Comparison of ENCODE assay signal across 8 cellular contexts in the genomic region with DNA sequence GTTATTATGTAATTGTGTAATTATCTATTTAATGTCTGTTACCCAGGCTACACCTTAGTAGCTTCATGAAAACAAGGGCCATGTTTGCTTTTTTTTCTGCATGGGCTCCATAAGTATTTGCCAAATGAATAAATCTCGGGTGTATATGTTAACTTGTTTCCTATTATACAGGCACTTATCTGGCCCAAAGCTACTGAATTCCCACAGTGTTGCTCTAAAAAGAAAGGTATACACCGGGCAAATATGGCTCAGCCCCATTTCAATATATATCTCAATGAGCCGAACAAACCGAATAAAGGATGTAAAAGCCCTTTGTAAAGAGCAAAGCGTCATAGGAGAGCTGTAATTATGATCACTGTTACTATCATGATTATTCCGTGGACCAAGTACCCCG. TPM values are rescaled to one million over a fixed set of nuclear protein-coding genes. Genes with fewer than 3 reads are reported as not detected.
A peak's percentile ranks its signal among the peaks of the same experiment; 100 is the strongest.
DNase-seq lines count a peak whose midpoint lies in the region; FAIRE-seq and TF ChIP-seq lines count a peak whose summit lies in the region.

No MANE protein-coding gene starts in this region.

- peak overlapping the region; percentile 87 for H2AFZ ChIP-seq in Loucy (ENCODE audit: low read length)

- CTCF ChIA-PET in CD4-positive, alpha-beta memory T cell (lab: Charles Lee; ENCODE audit: partially characterized antibody), result interaction anchor here (4.1 kb wide), 1 partner anchor 14 kb away, joined by 47 read pairs; no protein-coding TSS in a partner anchor

- H3F3A ChIP-seq in Loucy (ENCODE audit: low read depth), result no peaks in the 10 kb centered on the region

- H3K27me3 ChIP-seq in CD4-positive, alpha-beta memory T cell (ENCODE audit: insufficient read depth, low read length), result no peaks in the 10 kb centered on the region
- H3K27me3 ChIP-seq in Loucy (ENCODE audit: insufficient read depth, low read length, poor library complexity, severe bottlenecking) (no peaks in the 10 kb centered on the region), bronchial epithelial cell (ENCODE audit: control insufficient read depth, insufficient read depth, low read length) (no peaks in the 10 kb centered on the region), muscle layer of colon (ENCODE audit: control insufficient read depth in 1 of 2, insufficient read depth in 2 of 2, low read length in 2 of 2) (no peaks in the 10 kb centered on the region)

- peaks cover 7% of the 10 kb centered on the region for H4K20me1 ChIP-seq in Loucy (ENCODE audit: insufficient read depth, low read length, poor library complexity, severe bottlenecking)

- no peaks in the 10 kb centered on the region for H3K9me3 Mint-ChIP-seq in CD4-positive, alpha-beta memory T cell

- H3K9me3 ChIP-seq in CD4-positive, alpha-beta memory T cell (ENCODE audit: control insufficient read depth in 1 of 2, low read length in 2 of 2), result no peaks in the 10 kb centered on the region
- H3K9me3 ChIP-seq in Loucy (ENCODE audit: insufficient read depth, low read depth, low read length), result no peaks in the 10 kb centered on the region
- no peaks in the 10 kb centered on the region for H3K9me3 ChIP-seq in muscle layer of colon (ENCODE audit: low read length)

- H3K79me2 ChIP-seq in Loucy (ENCODE audit: insufficient read depth, low read length), result peaks cover 53% of the 10 kb centered on the region

- intact Hi-C loops in CD4-positive, alpha-beta memory T cell (cut with micrococcal nuclease), result loop anchor here (5.0 to 10.0 kb wide), 3 partner anchors 281 to 1264 kb away; no protein-coding TSS in a partner anchor

- POLR2A ChIA-PET in CD4-positive, alpha-beta memory T cell (lab: Charles Lee; ENCODE audit: partially characterized antibody), result interaction anchor here (0.7 to 1.2 kb wide), 7 partner anchors 9 to 1257 kb away, joined by 3 to 4 read pairs (median 3); partner anchors contain the start of gene BMP2K

- H3K4me1 Mint-ChIP-seq in CD4-positive, alpha-beta memory T cell, result peaks cover 25 to 46% (median 35%) of the 10 kb centered on the region in 4 donors

- peak overlapping the region; percentile 90 to 99 (median 97) for H3K27ac Mint-ChIP-seq in CD4-positive, alpha-beta memory T cell

- H3K27ac ChIP-seq in CD4-positive, alpha-beta memory T cell (ENCODE audit: low read depth, low read length), result peak overlapping the region; percentile 75
- peak overlapping the region; percentile 54 for H3K27ac ChIP-seq in muscle layer of colon (ENCODE audit: low read depth, low read length)

- peak overlapping the region; percentile 74 to 75 for H3K4me3 ChIP-seq in CD4-positive, alpha-beta memory T cell (ENCODE audit: low read length in 2 of 2)
- H3K4me3 ChIP-seq in Loucy (ENCODE audit: low read length, poor library complexity, severe bottlenecking) (peak overlapping the region; percentile 97), bronchial epithelial cell (ENCODE audit: low read depth, low read length) (peak overlapping the region; percentile 97), muscle layer of colon (ENCODE audit: low read depth in 1 of 2, low read length in 2 of 2) (peak overlapping the region; percentile 82 to 85)

- H3K9ac ChIP-seq in Loucy (ENCODE audit: low read depth, low read length, poor library complexity, severe bottlenecking) (peak overlapping the region; percentile 89), muscle layer of colon (ENCODE audit: low read length) (peak overlapping the region; percentile 59)

- no peak for TF ChIP-seq CTCF in Loucy (conservative IDR thresholded peaks at IDR 0.05; ENCODE audit: low read length)
- TF ChIP-seq CTCF in bronchial epithelial cell (IDR thresholded peaks at IDR 0.05; ENCODE audit: insufficient read depth, low read length, severe bottlenecking), result no peak

- peaks cover 0 to 6% of the 10 kb centered on the region in 2 donors for H3K36me3 Mint-ChIP-seq in CD4-positive, alpha-beta memory T cell

- H3K4me2 ChIP-seq in Loucy (ENCODE audit: low read depth, low read length, poor library complexity, severe bottlenecking), result peak overlapping the region; percentile 89

- peaks cover 36% of the 10 kb centered on the region for H3K4me1 ChIP-seq in CD4-positive, alpha-beta memory T cell (ENCODE audit: insufficient read depth, low read length)
- H3K4me1 ChIP-seq in Loucy (ENCODE audit: insufficient read depth, low read length, poor library complexity, severe bottlenecking) (peaks cover 53% of the 10 kb centered on the region), muscle layer of colon (ENCODE audit: insufficient read depth, low read length) (peaks cover 13% of the 10 kb centered on the region)

- no peaks in the 10 kb centered on the region for H3K9me2 ChIP-seq in Loucy (replicated peaks; ENCODE audit: low read depth, low read length)

- DNase-seq in CD4-positive, alpha-beta memory T cell, result peak in 2 of 5 donors; percentile 5 to 12
- DNase-seq in bronchial epithelial cell (ENCODE audit: low read depth), result peak; percentile 8
- DNase-seq in stimulated activated CD8-positive, alpha-beta memory T cell treated with anti-CD3 and anti-CD28 coated beads, Interleukin-4, amount 100 ng/mL, for 48 hours, result no peak
- DNase-seq in NCI-H510A treated with DMSO at 0.1 percent for 48 hours (lab: John Stamatoyannopoulos, UW), result no peak
- DNase-seq in HUDEP-2 (lab: John Stamatoyannopoulos, UW; ENCODE audit: unreplicated experiment in 76 of 76), result no peak
- DNase-seq in NCI-H226, result no peak

- H3K4me3 Mint-ChIP-seq in CD4-positive, alpha-beta memory T cell, result peak overlapping the region; percentile 95 to 100 (median 98)

- no peaks in the 10 kb centered on the region for H3K36me3 ChIP-seq in CD4-positive, alpha-beta memory T cell (ENCODE audit: insufficient read depth, low read length)
- H3K36me3 ChIP-seq in Loucy (ENCODE audit: insufficient read depth, low read length) (no peaks in the 10 kb centered on the region), bronchial epithelial cell (ENCODE audit: control insufficient read depth, insufficient read depth, low read length) (no peaks in the 10 kb centered on the region), muscle layer of colon (ENCODE audit: insufficient read depth, low read length) (no peaks in the 10 kb centered on the region)

- no peak for FAIRE-seq in bronchial epithelial cell (lab: Jason Lieb, UNC)

- peaks cover 5 to 11% of the 10 kb centered on the region in 2 donors for H3K27me3 Mint-ChIP-seq in CD4-positive, alpha-beta memory T cell

RNA-seq across cellular contexts. Expression of gene PAQR3, which starts 0.8 kb away (rescaled TPM):
- total RNA-seq in CD4-positive, alpha-beta memory T cell, result 10 to 100 TPM; 10.2 to 12.1 TPM
- 1 to 10 TPM; 7.1 to 7.9 TPM for polyA plus RNA-seq in CD4-positive, alpha-beta memory T cell
- 17.4 and 18.6 TPM in 2 replicates for total RNA-seq in bronchial epithelial cell
